In genomic region chr11:43868852-43869567, GRCh38 we compare ENCODE assay signal across 9 cellular contexts. TPM values are rescaled to one million over a fixed set of nuclear protein-coding genes. Genes with fewer than 3 reads are reported as not detected.
A peak's percentile ranks its signal among the peaks of the same experiment; 100 is the strongest.
DNase-seq lines count a peak whose midpoint lies in the region; ATAC-seq and TF ChIP-seq lines count a peak whose summit lies in the region.
"Had no signal": no experiment of that assay in that cellular context is flagged by ENCODE, and none has a peak within 500 bp of the region (broad histone marks: within the 10 kb centered on the region; RNA-seq: fewer than 3 reads in every experiment).

No MANE protein-coding gene starts in this region.

- no peak overlapping the region for H3K4me3 ChIP-seq in right lobe of liver
- no peak overlapping the region for H3K4me3 ChIP-seq in aorta (ENCODE audit: low read length in 2 of 2)

- peaks cover 0 to 6% (median 0%) of the 10 kb centered on the region in 4 donors for H3K4me1 ChIP-seq in right lobe of liver
- H3K4me1 ChIP-seq in aorta (ENCODE audit: control insufficient read depth in 1 of 2, insufficient read depth in 2 of 2, low read length in 2 of 2): no peaks in the 10 kb centered on the region

- 24% methylated on average over 5 of the region's 5 CpGs for WGBS in right lobe of liver (ENCODE audit: insufficient coverage, low coverage, low lambda C conversion rate, missing lambda C conversion rate)
- 50 to 56% methylated on average over 5 of the region's 5 CpGs for WGBS in aorta, 2 donors

- intact Hi-C loops in right lobe of liver (cut with DNase I) (no loop called here), aorta (cut with DNase I) (no loop called here)

- peak; percentile 15 for DNase-seq in activated CD4-positive, CD25-positive, alpha-beta regulatory T cell treated with anti-CD3 and anti-CD28 coated beads, Interleukin-2, amount 50 U/mL, for 16 hours (ENCODE audit: low read depth, low spot score)
- no peak for DNase-seq in activated CD4-positive, CD25-positive, alpha-beta regulatory T cell (lab: John Stamatoyannopoulos, UW)
- peak; percentile 82 for DNase-seq in H4 (ENCODE audit: low spot score)
- DNase-seq in Kasumi-1 (lab: John Stamatoyannopoulos, UW): peak; percentile 96 to 97
- DNase-seq in activated T-cell treated with anti-CD3 and anti-CD28 coated beads for 48 hours (ENCODE audit: low read depth): peak; percentile 16
- DNase-seq in right lobe of liver: peak in 1 of 3 donors; percentile 52
- DNase-seq in T-helper 9 cell: no peak
- DNase-seq in aorta: no peak

- no peaks in the 10 kb centered on the region for H3K27me3 ChIP-seq in right lobe of liver
- H3K27me3 ChIP-seq in aorta (ENCODE audit: control insufficient read depth in 1 of 2, insufficient read depth in 2 of 2, low read length in 1 of 2): no peaks in the 10 kb centered on the region

- no peak for TF ChIP-seq CTCF in right lobe of liver (IDR thresholded peaks at IDR 0.05)

- H3K36me3 ChIP-seq in right lobe of liver: no peaks in the 10 kb centered on the region
- no peaks in the 10 kb centered on the region for H3K36me3 ChIP-seq in aorta (ENCODE audit: control insufficient read depth in 1 of 2, insufficient read depth in 2 of 2, low read length in 1 of 2)

- H3K9me3 ChIP-seq in right lobe of liver (no peaks in the 10 kb centered on the region), aorta (ENCODE audit: control insufficient read depth, low read length) (no peaks in the 10 kb centered on the region)

- H3K27ac ChIP-seq in right lobe of liver (peak overlapping the region in 1 of 3 donors; percentile 2), aorta (ENCODE audit: low read depth in 1 of 2, low read length in 2 of 2) (no peak overlapping the region)
- H3K27ac ChIP-seq: C4-2B had no signal

- no peak for TF ChIP-seq POLR2A in right lobe of liver (IDR thresholded peaks at IDR 0.05)

- peak; percentile 88 to 99 (median 97) for ATAC-seq in right lobe of liver
- ATAC-seq in aorta (ENCODE audit: low FRiP score): no peak

RNA-seq across cellular contexts. Expression of gene ALKBH3, which starts 11.6 kb away (rescaled TPM):
- 71.9 and 76.8 TPM in 2 replicates for total RNA-seq in H4 (2014; rRNA removed; shearing (Covaris generic))
- 10 to 100 TPM; 11.2 to 20.2 (median 17.0) TPM for total RNA-seq in right lobe of liver
- total RNA-seq in aorta: 10 to 100 TPM; 24.5 to 25.1 TPM
- 10 to 100 TPM; 12.5 to 46.3 TPM for polyA plus RNA-seq in aorta

Comparison
In these comparisons a context has a peak if more than half of its experiments do, and no peak if none do; other contexts are left out.
1. DNase-seq: peak in activated CD4-positive, CD25-positive, alpha-beta regulatory T cell treated with anti-CD3 and anti-CD28 coated beads, Interleukin-2, amount 50 U/mL, for 16 hours (single experiment), H4 (single experiment), Kasumi-1 (2 of 2) and activated T-cell treated with anti-CD3 and anti-CD28 coated beads for 48 hours (single experiment); none in activated CD4-positive, CD25-positive, alpha-beta regulatory T cell (0 of 4), T-helper 9 cell (single experiment) and aorta (0 of 2).